Comparison of ENCODE assay signal across 34 cellular contexts in the genomic region with DNA sequence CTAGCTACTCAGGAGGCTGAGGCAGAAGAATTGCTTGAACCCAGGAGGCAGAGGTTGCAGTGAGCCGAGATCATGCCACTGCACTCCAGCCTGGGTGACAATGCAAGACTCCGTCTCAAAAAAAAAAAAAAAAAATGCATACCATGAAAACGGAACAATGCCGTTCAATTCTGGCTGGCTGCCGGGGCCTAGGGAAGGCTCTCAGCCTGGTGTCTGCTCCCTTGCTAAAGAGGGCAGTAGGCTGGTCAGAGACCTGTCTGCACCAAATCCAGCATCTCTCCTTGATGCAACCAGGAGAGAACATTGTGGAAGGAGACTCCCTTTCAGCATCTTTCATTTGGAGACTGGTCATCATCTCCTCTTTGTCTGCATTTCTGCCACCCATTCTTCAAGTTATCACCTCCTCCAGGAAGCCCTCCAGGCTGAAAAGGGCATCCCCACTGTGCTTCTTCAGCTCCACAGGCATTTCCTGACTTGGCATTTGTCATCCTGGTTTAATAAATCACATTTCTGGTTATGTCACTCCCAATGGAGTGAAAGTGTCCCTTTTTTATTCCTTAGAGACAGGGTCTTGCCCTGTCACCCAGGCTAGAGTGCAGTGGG. TPM values are rescaled to one million over a fixed set of nuclear protein-coding genes. Genes with fewer than 3 reads are reported as not detected.
"Had no signal": no experiment of that assay in that cellular context is flagged by ENCODE, and none has a peak within 500 bp of the region (broad histone marks: within the 10 kb centered on the region; RNA-seq: fewer than 3 reads in every experiment).

No MANE protein-coding gene starts in this region.

- FAIRE-seq: endothelial cell of umbilical vein had no signal

- H3K4me1 ChIP-seq: colonic mucosa, foreskin keratinocyte had no signal

- H3K4me3 ChIP-seq: colonic mucosa, esophagus muscularis mucosa, gastroesophageal sphincter, heart left ventricle, hepatocyte, left lung, mucosa of descending colon, ovary, psoas muscle, sigmoid colon, spleen, thoracic aorta, tibial nerve, upper lobe of right lung, vagina had no signal

- H3K9me3 ChIP-seq: colonic mucosa, esophagus muscularis mucosa, gastroesophageal sphincter, heart left ventricle, left lung, mucosa of descending colon, ovary, psoas muscle, sigmoid colon, spleen, thoracic aorta, tibial nerve, upper lobe of right lung, vagina had no signal

- H3K27ac ChIP-seq: colonic mucosa, esophagus muscularis mucosa, foreskin keratinocyte, gastroesophageal sphincter, heart left ventricle, left lung, ovary, psoas muscle, sigmoid colon, spleen, thoracic aorta, tibial nerve, upper lobe of right lung, vagina had no signal

- DNase-seq: colonic mucosa; dermis blood vessel endothelial cell; effector memory CD4-positive, alpha-beta T cell; foreskin keratinocyte; left cardiac atrium; mesenchymal stem cell; mucosa of descending colon; naive B cell; nucleus accumbens; ovary; psoas muscle; right cardiac atrium; sigmoid colon; spleen; stimulated activated CD4-positive, alpha-beta T cell treated with anti-CD3 and anti-CD28 coated beads, Interleukin-15, amount 100 ng/mL, for 24 hours; stimulated activated CD4-positive, alpha-beta T cell treated with anti-CD3 and anti-CD28 coated beads, Interleukin-2, amount 100 ng/mL, for 48 hours; stimulated activated naive B cell treated with anti-CD40 and anti-IgM and Interleukin-4, amounts not matched to agents 10 μg/mL and 1 μg/mL and 100 μg/mL, for 72 hours; upper lobe of right lung had no signal

- H3K36me3 ChIP-seq: colonic mucosa, esophagus muscularis mucosa, gastroesophageal sphincter, heart left ventricle, left lung, ovary, sigmoid colon, spleen, thoracic aorta, tibial nerve, upper lobe of right lung, vagina had no signal

- H2AFZ ChIP-seq: hepatocyte had no signal

- H3K4me2 ChIP-seq: hepatocyte had no signal

- H3K27me3 ChIP-seq: colonic mucosa, foreskin keratinocyte, gastroesophageal sphincter, hepatocyte, ovary, sigmoid colon, tibial nerve, vagina had no signal

- H3K79me2 ChIP-seq: hepatocyte had no signal

- ATAC-seq: foreskin keratinocyte; gastroesophageal sphincter; heart left ventricle; left cardiac atrium; left lung; mucosa of descending colon; psoas muscle; right cardiac atrium; stimulated activated naive B cell treated with anti-CD40 and anti-IgM and Interleukin-4, amounts not matched to agents 10 μg/mL and 1 μg/mL and 100 μg/mL, for 72 hours; upper lobe of right lung had no signal

RNA-seq across cellular contexts. Expression of a gene that starts 24.7 kb away (rescaled TPM):
- total RNA-seq: colonic mucosa, dermis blood vessel endothelial cell, endothelial cell of umbilical vein, epithelial cell of proximal tubule, esophagus muscularis mucosa, fibroblast of lung, foreskin keratinocyte, gastroesophageal sphincter, heart left ventricle, kidney epithelial cell, left cardiac atrium, left lung, lower leg skin, lung microvascular endothelial cell, mesothelial cell of epicardium, mucosa of descending colon, ovary, psoas muscle, renal cortical epithelial cell, right cardiac atrium, sigmoid colon, spleen, thoracic aorta, tibial nerve, upper lobe of right lung, vagina had no signal
- polyA plus RNA-seq: endothelial cell of umbilical vein, fibroblast of lung, foreskin keratinocyte, heart left ventricle, ovary, right cardiac atrium, sigmoid colon, spleen had no signal
